8 cellular contexts compared by ENCODE assay signal in the genomic region with DNA sequence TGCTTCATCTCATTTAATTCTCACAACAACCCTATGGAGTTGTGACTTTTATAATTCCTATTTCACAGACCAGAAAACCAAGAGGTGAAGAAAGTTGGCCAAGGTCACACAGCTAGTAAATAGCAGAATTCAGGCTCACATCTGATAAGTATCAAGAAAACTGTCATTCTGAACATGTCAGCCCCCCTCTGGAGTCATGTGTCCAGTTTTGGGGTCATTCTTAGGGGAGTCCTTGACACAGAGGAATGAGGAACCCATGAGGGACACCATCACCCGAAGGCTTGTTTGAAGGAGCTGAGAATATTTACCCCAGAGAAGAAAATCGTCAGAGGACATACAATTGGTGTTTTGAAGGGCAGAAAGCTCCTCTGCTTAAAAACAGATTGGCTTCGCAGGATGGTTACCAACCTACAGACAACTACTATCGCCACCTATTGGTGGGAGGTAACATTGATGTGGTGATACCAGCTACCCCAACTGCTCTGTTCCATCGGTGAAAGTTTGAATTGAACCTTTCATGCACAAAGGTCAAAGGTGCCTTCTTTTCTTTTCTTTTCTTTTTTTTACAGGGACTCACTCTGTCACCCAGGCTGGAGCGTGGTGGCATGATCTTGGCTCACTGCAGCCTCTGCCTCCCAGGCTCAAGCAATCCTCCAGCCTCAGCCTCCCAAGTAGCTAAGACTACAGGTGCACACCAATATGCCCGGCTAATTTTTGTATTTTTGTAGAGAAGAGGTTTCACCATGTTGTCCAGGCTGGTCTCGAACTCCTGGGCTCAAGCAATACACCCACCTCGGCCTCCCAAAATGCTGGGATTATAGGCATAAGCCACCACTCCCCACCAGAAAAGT. TPM values are rescaled to one million over a fixed set of nuclear protein-coding genes. Genes with fewer than 3 reads are reported as not detected.
DNase-seq lines count a peak whose midpoint lies in the region; ATAC-seq and TF ChIP-seq lines count a peak whose summit lies in the region.

No MANE protein-coding gene starts in this region.

- H2BK120ac ChIP-seq in neuronal stem cell (ENCODE audit: low read depth, low read length) = no peak overlapping the region

- H3K9me2 ChIP-seq in OCI-LY1 (ENCODE audit: low read depth, low read length) = no peaks in the 10 kb centered on the region

- no peak overlapping the region for H4K8ac ChIP-seq in neuronal stem cell (ENCODE audit: low read depth, low read length)

- H2BK12ac ChIP-seq in neuronal stem cell (ENCODE audit: low read length) = peak overlapping the region; percentile 18

- peak; percentile 51 for DNase-seq in DND-41
- peak; percentile 65 for DNase-seq in HuH-7.5 (ENCODE audit: low spot score)
- DNase-seq in activated T-cell treated with anti-CD3 and anti-CD28 coated beads for 4 hours = peak; percentile 42
- peak; percentile 56 for DNase-seq in fibroblast of peridontal ligament (ENCODE audit: extremely low read depth)
- DNase-seq in neuronal stem cell (ENCODE audit: low spot score) = peak; percentile 31

- H3K4ac ChIP-seq in neuronal stem cell (ENCODE audit: low read length) = no peak overlapping the region

- no peak overlapping the region for H2AK5ac ChIP-seq in neuronal stem cell (ENCODE audit: low read depth, low read length)

- no peaks in the 10 kb centered on the region for H3F3A ChIP-seq in OCI-LY1 (ENCODE audit: insufficient read depth, low read length)

- no CpG with 5 or more reads among the region's 9 CpGs for WGBS in neuronal stem cell (ENCODE audit: extremely low coverage in 2 of 2, insufficient read length in 2 of 2, insufficient replicate concordance in 1 of 2), 2 donors

- H3K4me2 ChIP-seq in DND-41 (ENCODE audit: insufficient read depth, low read length) = no peak overlapping the region; the same call in 1 of the 2 replicates
- no peak overlapping the region; the same call in 1 of the 2 replicates for H3K4me2 ChIP-seq in OCI-LY1 (ENCODE audit: low read length)
- H3K4me2 ChIP-seq in neuronal stem cell (ENCODE audit: insufficient read depth, low read length, poor library complexity, severe bottlenecking) = no peak overlapping the region

- no peak overlapping the region for H2BK15ac ChIP-seq in neuronal stem cell (ENCODE audit: low read length)

- H2BK5ac ChIP-seq in neuronal stem cell (ENCODE audit: low read length) = no peak overlapping the region

- no peak overlapping the region for H4K91ac ChIP-seq in neuronal stem cell (ENCODE audit: low read depth, low read length, poor library complexity)

- no peaks in the 10 kb centered on the region for H3K79me2 ChIP-seq in DND-41 (ENCODE audit: insufficient read depth, low read length)
- no peaks in the 10 kb centered on the region for H3K79me2 ChIP-seq in OCI-LY1 (ENCODE audit: insufficient read depth, low read length)

- no peak overlapping the region for H3K14ac ChIP-seq in neuronal stem cell (ENCODE audit: low read length)

- no peaks in the 10 kb centered on the region for H3K79me1 ChIP-seq in neuronal stem cell (ENCODE audit: low read depth, low read length)

- H3K27ac ChIP-seq in DND-41 (ENCODE audit: low read length) (no peak overlapping the region), OCI-LY1 (ENCODE audit: low read depth, low read length, poor library complexity, severe bottlenecking) (no peak overlapping the region), neuronal stem cell (replicated peaks; ENCODE audit: low read length) (no peak overlapping the region)

- no peak overlapping the region for H3K23ac ChIP-seq in neuronal stem cell (ENCODE audit: low read depth, low read length, poor library complexity)

- H3K36me3 ChIP-seq in DND-41 (ENCODE audit: insufficient read depth, low read length) (no peaks in the 10 kb centered on the region), OCI-LY1 (ENCODE audit: insufficient read depth, low read length) (no peaks in the 10 kb centered on the region), neuronal stem cell (replicated peaks in 1 of 2; ENCODE audit: control insufficient read depth in 2 of 2, insufficient read depth in 2 of 2, low read length in 2 of 2) (no peaks in the 10 kb centered on the region)

- peaks cover 6% of the 10 kb centered on the region for H3K27me3 ChIP-seq in DND-41 (ENCODE audit: insufficient read depth, low read length, poor library complexity)
- H3K27me3 ChIP-seq in OCI-LY1 (ENCODE audit: insufficient read depth, low read length) = peaks cover 3% of the 10 kb centered on the region; the same call in 1 of the 2 replicates
- peaks cover 0 to 15% (median 2%) of the 10 kb centered on the region in 3 experiments for H3K27me3 ChIP-seq in neuronal stem cell (ENCODE audit: control insufficient read depth in 3 of 3, insufficient read depth in 3 of 3, low read depth in 1 of 3, low read length in 3 of 3)

- H3K18ac ChIP-seq in neuronal stem cell (ENCODE audit: low read length) = no peak overlapping the region

- H3K4me3 ChIP-seq in DND-41 (ENCODE audit: low read depth in 1 of 2, low read length in 2 of 2) = no peak overlapping the region
- no peak overlapping the region for H3K4me3 ChIP-seq in OCI-LY1 (ENCODE audit: low read depth, low read length, poor library complexity, severe bottlenecking)
- H3K4me3 ChIP-seq in neuronal stem cell (ENCODE audit: low read length in 2 of 2) = no peak overlapping the region

- peak; percentile 93 for ATAC-seq in DND-41 (ENCODE audit: insufficient read depth, low read depth)
- no peak for ATAC-seq in GM18519 (IDR thresholded peaks at IDR 0.05; ENCODE audit: low FRiP score, unreplicated experiment)
- no peak for ATAC-seq in GM21737 (IDR thresholded peaks at IDR 0.05; ENCODE audit: unreplicated experiment)

- no peak overlapping the region for H2AFZ ChIP-seq in DND-41 (ENCODE audit: low read depth, low read length)
- no peak overlapping the region for H2AFZ ChIP-seq in OCI-LY1 (ENCODE audit: low read length)
- H2AFZ ChIP-seq in neuronal stem cell (ENCODE audit: low read length) = peak overlapping the region; percentile 22

- H3K9ac ChIP-seq in DND-41 (ENCODE audit: low read depth, low read length) = no peak overlapping the region
- no peak overlapping the region for H3K9ac ChIP-seq in OCI-LY1 (ENCODE audit: low read length)
- no peak overlapping the region for H3K9ac ChIP-seq in neuronal stem cell (ENCODE audit: low read depth, low read length, poor library complexity)

- H3K4me1 ChIP-seq in DND-41 (ENCODE audit: insufficient read depth, low read length) = no peaks in the 10 kb centered on the region
- peaks cover 4% of the 10 kb centered on the region for H3K4me1 ChIP-seq in OCI-LY1 (ENCODE audit: insufficient read depth, low read length, severe bottlenecking)
- H3K4me1 ChIP-seq in neuronal stem cell (ENCODE audit: control insufficient read depth in 2 of 2, insufficient read depth in 1 of 2, low read depth in 1 of 2, low read length in 2 of 2) = peaks cover 0 to 1% of the 10 kb centered on the region in 2 donors

- peak; percentile 86 for TF ChIP-seq CTCF in DND-41 (IDR thresholded peaks at IDR 0.05; ENCODE audit: borderline replicate concordance, extremely low read depth, low read length, poor library complexity, severe bottlenecking)
- peak; percentile 79 for TF ChIP-seq CTCF in OCI-LY1 (IDR thresholded peaks at IDR 0.05; ENCODE audit: low read length)

- H3K9me3 ChIP-seq in DND-41 (ENCODE audit: insufficient read depth, low read length, severe bottlenecking) (no peaks in the 10 kb centered on the region), OCI-LY1 (ENCODE audit: low read length) (no peaks in the 10 kb centered on the region), neuronal stem cell (replicated peaks in 1 of 2; ENCODE audit: control insufficient read depth in 2 of 2, insufficient read depth in 1 of 2, low read depth in 1 of 2, low read length in 2 of 2) (no peaks in the 10 kb centered on the region)

- H4K20me1 ChIP-seq in DND-41 (ENCODE audit: insufficient read depth, low read length) (no peaks in the 10 kb centered on the region), OCI-LY1 (ENCODE audit: insufficient read depth, low read length) (no peaks in the 10 kb centered on the region)

RNA-seq across cellular contexts. Expression of gene NCMAP, which starts 31.3 kb away (rescaled TPM):
- polyA plus RNA-seq in neuronal stem cell (2013, experiment 1 of 2) = 0.01 TPM
- polyA plus RNA-seq in neuronal stem cell (2013, experiment 2 of 2) = 0.03 TPM

RNA-seq across cellular contexts. Expression of gene SRRM1, which starts 55.9 kb away (rescaled TPM):
- 388 TPM for polyA plus RNA-seq in neuronal stem cell (2013, experiment 1 of 2)
- 405 TPM for polyA plus RNA-seq in neuronal stem cell (2013, experiment 2 of 2)
